In the genomic region with DNA sequence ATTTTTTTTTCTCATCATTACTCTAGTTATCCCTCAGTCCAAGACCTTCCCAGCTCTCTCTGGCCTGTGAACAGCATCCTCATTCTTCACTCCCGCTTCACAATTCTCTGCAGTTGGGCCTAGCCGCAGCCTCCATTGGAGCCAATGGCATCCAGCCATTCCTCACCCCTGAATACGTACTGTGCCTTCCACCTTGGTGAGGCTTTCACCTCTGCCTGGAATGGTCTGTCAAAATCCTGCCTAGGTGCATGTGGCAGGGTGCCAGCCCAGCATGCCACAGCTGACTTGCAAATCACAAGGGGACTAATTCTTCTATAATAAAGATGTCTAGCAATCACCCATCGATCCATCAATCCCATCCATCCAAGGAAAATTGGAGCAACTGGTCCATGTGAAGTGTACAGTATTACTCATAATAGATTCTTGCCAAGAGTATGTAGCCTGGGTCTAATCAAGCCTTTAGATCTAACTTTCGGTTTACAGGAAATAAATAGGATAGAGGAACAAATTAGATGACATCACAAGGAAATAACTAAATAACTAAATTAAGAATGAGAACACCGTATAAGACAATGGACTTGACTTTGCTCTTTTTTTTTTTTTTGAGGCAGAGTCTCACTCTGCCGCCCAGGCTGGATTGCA, we compare ENCODE assay signal across 1 cellular context.
TF ChIP-seq lines count a peak whose summit lies in the region.

No MANE protein-coding gene starts in this region.

TF ChIP-seq in liver, 16 proteins besides CTCF, POLR2A, EP300 and RAD21:
- TF ChIP-seq TAF1 (conservative IDR thresholded peaks at IDR 0.05) = no peak
- no peak for TF ChIP-seq FOXA1 (IDR thresholded peaks at IDR 0.05)
- TF ChIP-seq, protein P1, sequence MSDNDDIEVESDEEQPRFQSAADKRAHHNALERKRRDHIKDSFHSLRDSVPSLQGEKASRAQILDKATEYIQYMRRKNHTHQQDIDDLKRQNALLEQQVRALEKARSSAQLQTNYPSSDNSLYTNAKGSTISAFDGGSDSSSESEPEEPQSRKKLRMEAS (IDR thresholded peaks at IDR 0.05) = no peak
- TF ChIP-seq FOXA2 (IDR thresholded peaks at IDR 0.05) = no peak
- no peak for TF ChIP-seq HNF4A (conservative IDR thresholded peaks at IDR 0.05)
- no peak for TF ChIP-seq SP1 (IDR thresholded peaks at IDR 0.05)
- TF ChIP-seq RXRA (IDR thresholded peaks at IDR 0.05) = no peak
- TF ChIP-seq GABPA (IDR thresholded peaks at IDR 0.05 in 1 of 2, conservative IDR thresholded peaks at IDR 0.05 in 1 of 2) = no peak
